Comparison of ENCODE assay signal across 11 cellular contexts in genomic region chr9:34809504-34810186, GRCh38.
A peak's percentile ranks its signal among the peaks of the same experiment; 100 is the strongest.
DNase-seq lines count a peak whose midpoint lies in the region; ATAC-seq and TF ChIP-seq lines count a peak whose summit lies in the region.
"Had no signal": no experiment of that assay in that cellular context is flagged by ENCODE, and none has a peak within 500 bp of the region (broad histone marks: within the 10 kb centered on the region; RNA-seq: fewer than 3 reads in every experiment).

No MANE protein-coding gene starts in this region.

- H3K4me1 ChIP-seq in mammary epithelial cell (ENCODE audit: insufficient read depth, low read length): peaks cover 7% of the 10 kb centered on the region
- no peaks in the 10 kb centered on the region for H3K4me1 ChIP-seq in iPS-15b (ENCODE audit: control insufficient read depth, insufficient read depth, low read length)
- H3K4me1 ChIP-seq in smooth muscle cell (ENCODE audit: low read depth): no peaks in the 10 kb centered on the region
- H3K4me1 ChIP-seq in spleen: no peaks in the 10 kb centered on the region

- BruUV-seq in mammary epithelial cell (replicated peaks; lab: Mats Ljungman, UMichigan): no TSS peak

- no peaks in the 10 kb centered on the region for H3K36me3 ChIP-seq in mammary epithelial cell (ENCODE audit: insufficient read depth, low read length)
- no peaks in the 10 kb centered on the region for H3K36me3 ChIP-seq in iPS-15b (ENCODE audit: control insufficient read depth, insufficient read depth, low read length)
- H3K36me3 ChIP-seq in smooth muscle cell (ENCODE audit: low read depth): no peaks in the 10 kb centered on the region
- H3K36me3 ChIP-seq in spleen: no peaks in the 10 kb centered on the region
- H3K36me3 ChIP-seq: thoracic aorta had no signal

- H3K27me3 ChIP-seq in mammary epithelial cell (ENCODE audit: insufficient read depth, low read length) (peaks cover 4% of the 10 kb centered on the region), iPS-15b (ENCODE audit: control insufficient read depth, insufficient read depth, low read length) (peaks cover 58% of the 10 kb centered on the region), smooth muscle cell (ENCODE audit: low read depth) (peaks cover 64% of the 10 kb centered on the region), spleen (replicated peaks in 1 of 7) (peaks cover 0 to 61% (median 19%) of the 10 kb centered on the region in 7 donors)

- CTCF ChIA-PET in mammary epithelial cell (lab: Charles Lee; ENCODE audit: low non-redundant PET): no interaction called here

- H3K4me3 ChIP-seq in mammary epithelial cell (replicated peaks in 1 of 3; ENCODE audit: insufficient read depth in 1 of 3, low read depth in 2 of 3, low read length in 3 of 3): peak overlapping the region in 2 of 3 experiments; percentile 27 to 40
- peak overlapping the region; percentile 28 for H3K4me3 ChIP-seq in iPS-15b (ENCODE audit: low read depth, low read length)
- H3K4me3 ChIP-seq in smooth muscle cell: no peak overlapping the region
- peak overlapping the region in 2 of 8 donors; percentile 5 to 41 for H3K4me3 ChIP-seq in spleen
- H3K4me3 ChIP-seq: thoracic aorta had no signal

- dilution Hi-C loops in mammary epithelial cell (cut with HindIII; ENCODE audit: low sequenced_read_pairs): no loop called here

- H2AFZ ChIP-seq in mammary epithelial cell (ENCODE audit: low read depth, low read length): peak overlapping the region; percentile 91
- H2AFZ ChIP-seq in smooth muscle cell (ENCODE audit: low read depth): no peak overlapping the region

- DNase-seq in NCI-H1092 treated with DMSO at 0.1 percent for 48 hours (lab: John Stamatoyannopoulos, UW): peak; percentile 5
- DNase-seq in NCI-H1092 (lab: John Stamatoyannopoulos, UW): no peak
- DNase-seq in mammary epithelial cell: peak; percentile 9
- DNase-seq in smooth muscle cell (lab: John Stamatoyannopoulos, UW; ENCODE audit: unreplicated experiment): no peak
- DNase-seq in DMS153 (lab: John Stamatoyannopoulos, UW): no peak
- no peak for DNase-seq in spleen
- DNase-seq: NCI-H82 had no signal

- in situ Hi-C loops in mammary epithelial cell (cut with MboI; ENCODE audit: low sequenced_read_pairs in 2 of 2): no loop called here

- 31% methylated on average over 14 of the region's 70 CpGs for WGBS in mammary epithelial cell (ENCODE audit: low coverage, missing lambda C conversion rate)
- WGBS in smooth muscle cell (ENCODE audit: low lambda C conversion rate): 19% methylated on average over 41 of the region's 70 CpGs
- WGBS in spleen, 5 donors: 11 to 21% (median 19%) methylated on average over 14 to 70 of the region's 70 CpGs

- H3K27ac ChIP-seq in mammary epithelial cell (ENCODE audit: insufficient read depth, low read depth, low read length) (no peak overlapping the region), smooth muscle cell (ENCODE audit: low read depth) (no peak overlapping the region), spleen (no peak overlapping the region)
- H3K27ac ChIP-seq: thoracic aorta had no signal

- TF ChIP-seq CTCF in mammary epithelial cell (conservative IDR thresholded peaks at IDR 0.05 in 1 of 2, IDR thresholded peaks at IDR 0.05 in 1 of 2; ENCODE audit: extremely low read depth in 1 of 2, insufficient read depth in 1 of 2, low read depth in 1 of 2, low read length in 2 of 2) (peak; percentile 35 to 56), smooth muscle cell (IDR thresholded peaks at IDR 0.05; ENCODE audit: borderline replicate concordance, insufficient read depth, poor library complexity, severe bottlenecking) (no peak), spleen (IDR thresholded peaks at IDR 0.05 in 8 of 11, conservative IDR thresholded peaks at IDR 0.05 in 3 of 11) (peak in 3 of 11 experiments; percentile 10 to 31 (median 23))

- no peak for TF ChIP-seq POLR2A in spleen (IDR thresholded peaks at IDR 0.05)

- intact Hi-C loops in mammary epithelial cell (cut with micrococcal nuclease) (loop anchor here (5.0 to 10.0 kb wide), 2 partner anchors 55 to 107 kb away; no protein-coding TSS in a partner anchor), spleen (cut with DNase I; ENCODE audit: low total_unique reads) (no loop called here)

- H3K79me2 ChIP-seq in mammary epithelial cell (ENCODE audit: insufficient read depth, low read length) (no peaks in the 10 kb centered on the region), smooth muscle cell (ENCODE audit: low read depth) (no peaks in the 10 kb centered on the region)

- H3K9ac ChIP-seq in mammary epithelial cell (ENCODE audit: insufficient read depth, low read length): no peak overlapping the region
- no peak overlapping the region for H3K9ac ChIP-seq in iPS-15b (ENCODE audit: low read depth, low read length)
- H3K9ac ChIP-seq in smooth muscle cell (ENCODE audit: low read depth): no peak overlapping the region

- H4K20me1 ChIP-seq in mammary epithelial cell (ENCODE audit: insufficient read depth, low read length): no peaks in the 10 kb centered on the region
- no peaks in the 10 kb centered on the region for H4K20me1 ChIP-seq in smooth muscle cell (ENCODE audit: low read depth)

- peaks cover 8% of the 10 kb centered on the region for H3K9me3 ChIP-seq in mammary epithelial cell (replicated peaks; ENCODE audit: insufficient read depth, low read length)
- H3K9me3 ChIP-seq in iPS-15b (ENCODE audit: control insufficient read depth, insufficient read depth, low read length): no peaks in the 10 kb centered on the region
- peaks cover 3% of the 10 kb centered on the region for H3K9me3 ChIP-seq in smooth muscle cell (replicated peaks; ENCODE audit: low read depth)
- peaks cover 0 to 24% (median 19%) of the 10 kb centered on the region in 8 donors for H3K9me3 ChIP-seq in spleen
- H3K9me3 ChIP-seq: thoracic aorta had no signal

- H3F3A ChIP-seq in smooth muscle cell (ENCODE audit: low read depth): no peaks in the 10 kb centered on the region

- no peak for ATAC-seq in HG03354 (IDR thresholded peaks at IDR 0.05; ENCODE audit: poor library complexity, severe bottlenecking, unreplicated experiment)
- ATAC-seq: activated CD4-positive, CD25-positive, alpha-beta regulatory T cell treated with anti-CD3 and anti-CD28 coated beads, Interleukin-2, amount 50 U/mL, for 24 hours had no signal

- peak overlapping the region; percentile 92 for H3K4me2 ChIP-seq in mammary epithelial cell (ENCODE audit: insufficient read depth, low read depth, low read length)
- peak overlapping the region; percentile 59 for H3K4me2 ChIP-seq in smooth muscle cell

Comparison
In these comparisons a context has a peak if more than half of its experiments do, and no peak if none do; other contexts are left out.
1. DNase-seq: peak in NCI-H1092 treated with DMSO at 0.1 percent for 48 hours (single experiment) and mammary epithelial cell (single experiment); none in NCI-H1092 (single experiment), smooth muscle cell (single experiment), DMS153 (single experiment) and spleen (single experiment).